Comparison of ENCODE assay signal across 34 cellular contexts in the genomic region with DNA sequence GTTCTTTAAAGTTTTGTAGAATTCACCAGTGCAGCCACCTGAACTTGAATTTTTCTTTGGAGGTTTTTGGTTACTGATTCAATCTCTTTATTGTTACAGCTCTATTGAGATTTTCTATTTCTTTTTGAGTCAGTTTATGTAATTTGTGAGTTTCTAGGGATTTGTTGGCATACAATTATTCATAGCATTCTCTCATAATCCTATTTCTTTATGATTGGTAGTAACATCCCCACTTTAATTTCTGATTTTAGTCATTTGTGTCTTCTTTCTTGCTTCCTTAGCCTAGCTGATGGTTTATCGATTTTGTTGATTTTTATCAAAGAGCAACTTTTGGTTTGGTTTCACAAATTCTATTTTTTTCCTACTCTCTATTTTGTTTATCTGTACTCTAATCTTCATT.
"Had no signal": no experiment of that assay in that cellular context is flagged by ENCODE, and none has a peak within 500 bp of the region (broad histone marks: within the 10 kb centered on the region; RNA-seq: fewer than 3 reads in every experiment).

No MANE protein-coding gene starts in this region.

- H3K4me1 ChIP-seq: ascending aorta had no signal

- H3K27me3 ChIP-seq: ascending aorta, cardiac muscle cell had no signal

- H3K4me3 ChIP-seq: ascending aorta, cardiac muscle cell had no signal

- H3K9me3 ChIP-seq: ascending aorta had no signal

- H3K27me3 Mint-ChIP-seq: activated B cell treated with CpG ODN at 0.5 μM for 24 hours; activated CD4-positive, alpha-beta memory T cell treated with anti-CD3 and anti-CD28 coated beads for 36 hours; activated CD4-positive, alpha-beta T cell treated with anti-CD3 and anti-CD28 coated beads for 36 hours; activated CD8-positive, alpha-beta T cell treated with anti-CD3 and anti-CD28 coated beads for 36 hours; activated naive CD8-positive, alpha-beta T cell; brain; central memory CD8-positive, alpha-beta T cell had no signal

- H3K27ac Mint-ChIP-seq: activated B cell treated with CpG ODN at 0.5 μM for 24 hours; activated CD4-positive, alpha-beta memory T cell treated with anti-CD3 and anti-CD28 coated beads for 36 hours; activated CD4-positive, alpha-beta T cell treated with anti-CD3 and anti-CD28 coated beads for 36 hours; activated CD8-positive, alpha-beta T cell treated with anti-CD3 and anti-CD28 coated beads for 36 hours; activated naive CD8-positive, alpha-beta T cell; activated T-helper 1 cell treated with anti-CD3 and anti-CD28 coated beads, Interleukin-12 subunit alpha, Interleukin-12 subunit beta, Interleukin-2, Interleukin-4 antibody, amounts not matched to agents 30 ng/mL and 10 ng/mL and 1 ng/mL, durations not matched to agents 14 hours and 24 hours and 36 hours; activated T-helper 2 cell treated with anti-CD3 and anti-CD28 coated beads, Interferon-gamma antibody, Interleukin-2, Interleukin-4, amounts not matched to agents 10 μg/mL and 5 μg/mL and 100 μg/mL, durations not matched to agents 14 hours and 24 hours and 36 hours; brain; T-helper 1 cell treated with Interleukin-12 subunit alpha and Interleukin-12 subunit beta and Interleukin-4 antibody, amounts not matched to agents 30 μg/mL and 1 μg/mL, for 36 hours; T-helper 2 cell treated with Interferon-gamma antibody and Interleukin-4, amounts not matched to agents 5 μg/mL and 100 μg/mL, for 36 hours had no signal

- H3K27ac ChIP-seq: ascending aorta, cardiac muscle cell, VCaP had no signal

- ATAC-seq: activated CD4-positive, alpha-beta T cell treated with anti-CD3 and anti-CD28 coated beads for 36 hours; activated CD8-positive, alpha-beta T cell treated with anti-CD3 and anti-CD28 coated beads for 36 hours; activated T-cell treated with anti-CD3 and anti-CD28 coated beads, Interleukin-2, amount 50 U/mL, for 4 hours had no signal

- H3K4me1 Mint-ChIP-seq: activated B cell treated with CpG ODN at 0.5 μM for 24 hours, brain had no signal

- DNase-seq: activated B cell treated with CpG ODN at 0.5 μM for 24 hours; activated CD4-positive, alpha-beta memory T cell treated with anti-CD3 and anti-CD28 coated beads for 36 hours; activated CD4-positive, alpha-beta T cell treated with anti-CD3 and anti-CD28 coated beads for 36 hours; activated CD4-positive, alpha-beta T cell treated with anti-CD3 and anti-CD28 coated beads for 48 hours; activated CD4-positive, alpha-beta T cell treated with anti-CD3 and anti-CD28 coated beads, Interleukin-2, amount 50 U/mL, for 1 hour; activated CD4-positive, alpha-beta T cell treated with anti-CD3 and anti-CD28 coated beads, Interleukin-2, amount 50 U/mL, for 4 hours; activated CD4-positive, CD25-positive, alpha-beta regulatory T cell treated with anti-CD3 and anti-CD28 coated beads, Interleukin-2, amount 50 U/mL, for 72 hours; activated CD8-positive, alpha-beta memory T cell treated with anti-CD3 and anti-CD28 coated beads, Interleukin-2, amount 50 U/mL, for 4 hours; activated CD8-positive, alpha-beta T cell treated with anti-CD3 and anti-CD28 coated beads for 36 hours; activated effector memory CD4-positive, alpha-beta T cell treated with Interleukin-2 at 50 U/mL for 16 hours; activated gamma-delta T cell; activated naive CD4-positive, alpha-beta T cell treated with anti-CD3 and anti-CD28 coated beads, Interleukin-2, amount 50 U/mL, for 16 hours; activated naive CD4-positive, alpha-beta T cell treated with Interleukin-2 at 50 U/mL for 16 hours; activated T-cell treated with anti-CD3 and anti-CD28 coated beads for 4 hours; activated T-cell treated with anti-CD3 and anti-CD28 coated beads, Interleukin-2, amount 50 U/mL, for 1 hour; activated T-cell treated with anti-CD3 and anti-CD28 coated beads, Interleukin-2, amount 50 U/mL, for 4 hours; activated T-cell treated with anti-CD3 and anti-CD28 coated beads, Interleukin-2, amount 50 U/mL, for 72 hours; amygdala; anterior cingulate cortex; caudate nucleus; cerebellar nuclear complex; SW 1271; T-helper 1 cell; T-helper 9 cell had no signal

- H3K4me3 Mint-ChIP-seq: activated B cell treated with CpG ODN at 0.5 μM for 24 hours; activated CD4-positive, alpha-beta memory T cell treated with anti-CD3 and anti-CD28 coated beads for 36 hours; activated CD4-positive, alpha-beta T cell treated with anti-CD3 and anti-CD28 coated beads for 36 hours; activated CD8-positive, alpha-beta T cell treated with anti-CD3 and anti-CD28 coated beads for 36 hours; activated naive CD8-positive, alpha-beta T cell; activated T-cell treated with anti-CD3 and anti-CD28 coated beads, Interleukin-2, amount 50 U/mL, for 4 hours; activated T-cell treated with anti-CD3 and anti-CD28 coated beads, Interleukin-2, amount 50 U/mL, for 72 hours; activated T-helper 1 cell treated with anti-CD3 and anti-CD28 coated beads, Interleukin-12 subunit alpha, Interleukin-12 subunit beta, Interleukin-2, Interleukin-4 antibody, amounts not matched to agents 30 ng/mL and 10 ng/mL and 1 ng/mL, durations not matched to agents 14 hours and 24 hours and 36 hours; brain; central memory CD8-positive, alpha-beta T cell; T-helper 1 cell treated with Interleukin-12 subunit alpha and Interleukin-12 subunit beta and Interleukin-4 antibody, amounts not matched to agents 30 μg/mL and 1 μg/mL, for 36 hours; T-helper 2 cell treated with Interferon-gamma antibody and Interleukin-4, amounts not matched to agents 5 μg/mL and 100 μg/mL, for 36 hours had no signal
